In the genomic region with DNA sequence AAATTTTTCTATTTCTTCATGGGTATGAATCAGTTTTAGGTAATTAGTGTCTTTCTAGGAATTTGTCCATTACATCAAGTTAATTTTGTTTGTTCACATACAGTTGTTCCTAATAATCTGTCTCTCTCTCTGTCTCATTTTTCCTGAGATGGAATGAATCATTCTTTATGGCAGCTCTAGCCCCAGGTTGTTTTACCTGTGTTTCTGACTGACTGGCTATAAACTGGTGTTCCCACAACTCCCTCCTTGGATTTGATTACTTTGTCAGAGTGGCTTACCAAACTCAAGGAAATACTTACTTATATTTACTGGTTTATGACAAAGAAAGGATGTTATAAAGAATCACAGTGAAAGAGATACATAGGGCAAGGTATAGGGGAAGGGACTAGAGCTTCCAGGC, we compare ENCODE assay signal across 27 cellular contexts.
"Had no signal": no experiment of that assay in that cellular context is flagged by ENCODE, and none has a peak within 500 bp of the region (broad histone marks: within the 10 kb centered on the region; RNA-seq: fewer than 3 reads in every experiment).

No MANE protein-coding gene starts in this region.

- H3K4me3 Mint-ChIP-seq: activated B cell treated with CpG ODN at 0.5 μM for 24 hours; activated CD4-positive, alpha-beta memory T cell treated with anti-CD3 and anti-CD28 coated beads, Interleukin-2, amount 10 ng/mL, durations not matched to agents 7 days and 5 days; activated CD8-positive, alpha-beta memory T cell treated with anti-CD3 and anti-CD28 coated beads, Interleukin-2, amount 10 ng/mL, durations not matched to agents 7 days and 5 days; activated naive CD4-positive, alpha-beta T cell treated with anti-CD3 and anti-CD28 coated beads for 36 hours; brain; dendritic cell treated with granulocyte-macrophage colony-stimulating factor and Interleukin-4, amounts not matched to agents 40 ng/mL and 50 ng/mL, for 4 days; memory B cell; naive thymus-derived CD4-positive, alpha-beta T cell; stimulated activated naive CD8-positive, alpha-beta T cell treated with anti-CD3 and anti-CD28 coated beads, Interleukin-15, amount 100 ng/mL, for 72 hours had no signal

- H3K27me3 Mint-ChIP-seq: activated B cell treated with CpG ODN at 0.5 μM for 24 hours; activated CD4-positive, alpha-beta memory T cell treated with anti-CD3 and anti-CD28 coated beads, Interleukin-2, amount 10 ng/mL, durations not matched to agents 7 days and 5 days; activated CD8-positive, alpha-beta memory T cell treated with anti-CD3 and anti-CD28 coated beads, Interleukin-2, amount 10 ng/mL, durations not matched to agents 7 days and 5 days; brain; dendritic cell treated with granulocyte-macrophage colony-stimulating factor and Interleukin-4, amounts not matched to agents 40 ng/mL and 50 ng/mL, for 4 days; memory B cell; naive thymus-derived CD4-positive, alpha-beta T cell; stimulated activated naive CD8-positive, alpha-beta T cell treated with anti-CD3 and anti-CD28 coated beads, Interleukin-15, amount 100 ng/mL, for 72 hours had no signal

- ATAC-seq: activated CD8-positive, alpha-beta memory T cell treated with anti-CD3 and anti-CD28 coated beads, Interleukin-2, amount 10 ng/mL, durations not matched to agents 7 days and 5 days; left ventricle myocardium superior; naive thymus-derived CD4-positive, alpha-beta T cell; right lobe of liver; stimulated activated naive CD8-positive, alpha-beta T cell treated with anti-CD3 and anti-CD28 coated beads, Interleukin-15, amount 100 ng/mL, for 72 hours; upper lobe of right lung had no signal

- H3K9me3 Mint-ChIP-seq: activated CD4-positive, alpha-beta memory T cell treated with anti-CD3 and anti-CD28 coated beads, Interleukin-2, amount 10 ng/mL, durations not matched to agents 7 days and 5 days; activated naive CD4-positive, alpha-beta T cell treated with anti-CD3 and anti-CD28 coated beads for 36 hours; dendritic cell treated with granulocyte-macrophage colony-stimulating factor and Interleukin-4, amounts not matched to agents 40 ng/mL and 50 ng/mL, for 4 days; stimulated activated naive CD8-positive, alpha-beta T cell treated with anti-CD3 and anti-CD28 coated beads, Interleukin-15, amount 100 ng/mL, for 72 hours had no signal

- DNase-seq: activated B cell treated with CpG ODN at 0.5 μM for 24 hours; activated CD4-positive, alpha-beta memory T cell treated with anti-CD3 and anti-CD28 coated beads, Interleukin-2, amount 10 ng/mL, durations not matched to agents 7 days and 5 days; activated CD4-positive, alpha-beta T cell treated with anti-CD3 and anti-CD28 coated beads for 4 hours; activated CD8-positive, alpha-beta memory T cell treated with anti-CD3 and anti-CD28 coated beads, Interleukin-2, amount 10 ng/mL, durations not matched to agents 7 days and 5 days; activated naive CD4-positive, alpha-beta T cell treated with anti-CD3 and anti-CD28 coated beads for 36 hours; activated T-cell treated with anti-CD3 and anti-CD28 coated beads, Interleukin-2, amount 50 U/mL, for 1 hour; anterior cingulate cortex; cerebellar nuclear complex; effector memory CD4-positive, alpha-beta T cell; foreskin fibroblast; hypothalamus; kidney; left ventricle myocardium superior; naive thymus-derived CD4-positive, alpha-beta T cell; right lobe of liver; small intestine; stimulated activated CD4-positive, alpha-beta T cell treated with anti-CD3 and anti-CD28 coated beads, Interleukin-4, amount 100 ng/mL, for 1 hour; stimulated activated naive CD8-positive, alpha-beta T cell treated with anti-CD3 and anti-CD28 coated beads, Interleukin-15, amount 100 ng/mL, for 72 hours; upper lobe of right lung had no signal

- FAIRE-seq: endothelial cell of umbilical vein, kidney, small intestine, TTC549 had no signal

- H3K27me3 ChIP-seq: right lobe of liver, suprapubic skin, upper lobe of right lung had no signal

- H3K27ac ChIP-seq: right lobe of liver, SK-N-MC, suprapubic skin, upper lobe of right lung had no signal

- H3K27ac Mint-ChIP-seq: activated B cell treated with CpG ODN at 0.5 μM for 24 hours; activated CD4-positive, alpha-beta memory T cell treated with anti-CD3 and anti-CD28 coated beads, Interleukin-2, amount 10 ng/mL, durations not matched to agents 7 days and 5 days; activated CD8-positive, alpha-beta memory T cell treated with anti-CD3 and anti-CD28 coated beads, Interleukin-2, amount 10 ng/mL, durations not matched to agents 7 days and 5 days; activated naive CD4-positive, alpha-beta T cell treated with anti-CD3 and anti-CD28 coated beads for 36 hours; activated T-helper 2 cell treated with anti-CD3 and anti-CD28 coated beads, Interferon-gamma antibody, Interleukin-2, Interleukin-4, amounts not matched to agents 10 μg/mL and 5 μg/mL and 100 μg/mL, durations not matched to agents 14 hours and 24 hours and 36 hours; brain; dendritic cell treated with granulocyte-macrophage colony-stimulating factor and Interleukin-4, amounts not matched to agents 40 ng/mL and 50 ng/mL, for 4 days; memory B cell; naive thymus-derived CD4-positive, alpha-beta T cell; stimulated activated naive CD8-positive, alpha-beta T cell treated with anti-CD3 and anti-CD28 coated beads, Interleukin-15, amount 100 ng/mL, for 72 hours had no signal

- H3K9me3 ChIP-seq: right lobe of liver, suprapubic skin, upper lobe of right lung had no signal

- H3K4me1 ChIP-seq: suprapubic skin, upper lobe of right lung had no signal

- H3K4me3 ChIP-seq: right lobe of liver, SK-N-MC, suprapubic skin, upper lobe of right lung had no signal
